Comparison of ENCODE assay signal across 19 cellular contexts in genomic region chr12:52152905-52153317, GRCh38. TPM values are rescaled to one million over a fixed set of nuclear protein-coding genes. Genes with fewer than 3 reads are reported as not detected.
DNase-seq lines count a peak whose midpoint lies in the region; ATAC-seq, FAIRE-seq and TF ChIP-seq lines count a peak whose summit lies in the region.
"Had no signal": no experiment of that assay in that cellular context is flagged by ENCODE, and none has a peak within 500 bp of the region (broad histone marks: within the 10 kb centered on the region; RNA-seq: fewer than 3 reads in every experiment).

No MANE protein-coding gene starts in this region.

- no peak overlapping the region for H3K14ac ChIP-seq in IMR-90 (replicated peaks; ENCODE audit: low read depth, low read length)

- no peaks in the 10 kb centered on the region for H3K36me3 ChIP-seq in CD4-positive, alpha-beta memory T cell (ENCODE audit: insufficient read depth, low read length)
- no peaks in the 10 kb centered on the region for H3K36me3 ChIP-seq in IMR-90 (ENCODE audit: control insufficient read depth, insufficient read depth, low read length)
- no peaks in the 10 kb centered on the region for H3K36me3 ChIP-seq in endothelial cell of umbilical vein (ENCODE audit: control insufficient read depth in 2 of 2, extremely low read depth in 1 of 2, insufficient read depth in 2 of 2, low read length in 2 of 2)
- H3K36me3 ChIP-seq in osteoblast (ENCODE audit: insufficient read depth, low read length) = no peaks in the 10 kb centered on the region
- H3K36me3 ChIP-seq in CD8-positive, alpha-beta T cell (ENCODE audit: insufficient read depth, low read length) = no peaks in the 10 kb centered on the region

- peak overlapping the region; percentile 76 for H4K91ac ChIP-seq in IMR-90 (ENCODE audit: insufficient read depth, low read depth, low read length)

- H3K79me1 ChIP-seq in IMR-90 (ENCODE audit: low read depth in 1 of 2, low read length in 2 of 2) = peaks cover 0 to 6% of the 10 kb centered on the region in 2 experiments; a peak in 1 of 4 replicates

- H3K9me3 Mint-ChIP-seq in CD4-positive, alpha-beta memory T cell = no peaks in the 10 kb centered on the region
- H3K9me3 Mint-ChIP-seq in CD8-positive, alpha-beta T cell = no peaks in the 10 kb centered on the region
- H3K9me3 Mint-ChIP-seq: activated T-helper 1 cell treated with anti-CD3 and anti-CD28 coated beads, Interleukin-12 subunit alpha, Interleukin-12 subunit beta, Interleukin-2, Interleukin-4 antibody, amounts not matched to agents 30 ng/mL and 10 ng/mL and 1 ng/mL, durations not matched to agents 14 hours and 24 hours and 36 hours; neural crest cell; type B pancreatic cell had no signal

- no peak overlapping the region for H3K23ac ChIP-seq in IMR-90 (ENCODE audit: low read depth, low read length)

- H4K8ac ChIP-seq in IMR-90 (ENCODE audit: low read depth in 2 of 2, low read length in 2 of 2) = peak overlapping the region; percentile 34 to 67; a peak in 3 of 4 replicates

- no peaks in the 10 kb centered on the region for H3K27me3 ChIP-seq in CD4-positive, alpha-beta memory T cell (ENCODE audit: insufficient read depth, low read length)
- H3K27me3 ChIP-seq in IMR-90 (ENCODE audit: control insufficient read depth, insufficient read depth, low read length) = no peaks in the 10 kb centered on the region
- H3K27me3 ChIP-seq in endothelial cell of umbilical vein (ENCODE audit: control insufficient read depth in 2 of 2, insufficient read depth in 2 of 2, low read length in 2 of 2) = no peaks in the 10 kb centered on the region
- H3K27me3 ChIP-seq in osteoblast (ENCODE audit: insufficient read depth, low read length) = no peaks in the 10 kb centered on the region
- H3K27me3 ChIP-seq in CD8-positive, alpha-beta T cell (ENCODE audit: insufficient read depth, low read length) = no peaks in the 10 kb centered on the region

- no peak for FAIRE-seq in endothelial cell of umbilical vein (lab: Jason Lieb, UNC)
- FAIRE-seq: H54, TTC549 had no signal

- H3K27ac ChIP-seq in CD4-positive, alpha-beta memory T cell (ENCODE audit: low read depth, low read length) = no peak overlapping the region
- no peak overlapping the region for H3K27ac ChIP-seq in IMR-90 (ENCODE audit: insufficient read depth, low read length)
- no peak overlapping the region for H3K27ac ChIP-seq in endothelial cell of umbilical vein (ENCODE audit: insufficient read depth, low read depth, low read length)
- no peak overlapping the region for H3K27ac ChIP-seq in osteoblast (ENCODE audit: low read depth, low read length)
- H3K27ac ChIP-seq in CD8-positive, alpha-beta T cell (ENCODE audit: low read depth, low read length) = no peak overlapping the region

- no peaks in the 10 kb centered on the region for H3K36me3 Mint-ChIP-seq in CD4-positive, alpha-beta memory T cell
- no peaks in the 10 kb centered on the region for H3K36me3 Mint-ChIP-seq in CD8-positive, alpha-beta T cell
- H3K36me3 Mint-ChIP-seq: type B pancreatic cell had no signal

- H3K4me2 ChIP-seq in IMR-90 (ENCODE audit: low read depth, low read length) = no peak overlapping the region
- H3K4me2 ChIP-seq in endothelial cell of umbilical vein (ENCODE audit: insufficient read depth, low read length) = peak overlapping the region; percentile 53
- no peak overlapping the region for H3K4me2 ChIP-seq in osteoblast (ENCODE audit: insufficient read depth, low read length)

- POLR2A ChIA-PET in CD4-positive, alpha-beta memory T cell (lab: Charles Lee; ENCODE audit: partially characterized antibody) = no interaction called here
- POLR2A ChIA-PET in IMR-90 (lab: Charles Lee; ENCODE audit: unreplicated experiment) (no interaction called here), endothelial cell of umbilical vein (lab: Charles Lee) (no interaction called here)
- POLR2A ChIA-PET in CD8-positive, alpha-beta T cell (lab: Charles Lee) = no interaction called here

- no peak overlapping the region for H4K5ac ChIP-seq in IMR-90 (ENCODE audit: low read depth, low read length)

- peak overlapping the region; percentile 39; the same call in 1 of the 2 replicates for H2BK20ac ChIP-seq in IMR-90 (ENCODE audit: low read depth, low read length)

- H2AK5ac ChIP-seq in IMR-90 (ENCODE audit: low read depth, low read length) = peak overlapping the region; percentile 20

- no peaks in the 10 kb centered on the region for H4K20me1 ChIP-seq in IMR-90 (ENCODE audit: insufficient read depth, low read length)
- H4K20me1 ChIP-seq in endothelial cell of umbilical vein (replicated peaks; ENCODE audit: control insufficient read depth, extremely low read depth, insufficient read depth, low read length) = no peaks in the 10 kb centered on the region
- H4K20me1 ChIP-seq in osteoblast (ENCODE audit: insufficient read depth, low read length) = no peaks in the 10 kb centered on the region

- peak overlapping the region; percentile 87 for H2AK9ac ChIP-seq in IMR-90 (replicated peaks; ENCODE audit: low read depth, low read length, poor library complexity)

- no peaks in the 10 kb centered on the region for H3K79me2 ChIP-seq in endothelial cell of umbilical vein (ENCODE audit: control insufficient read depth, insufficient read depth, low read length)
- no peaks in the 10 kb centered on the region for H3K79me2 ChIP-seq in osteoblast (ENCODE audit: insufficient read depth, low read length)

- peaks cover 51% of the 10 kb centered on the region for H3K4me1 ChIP-seq in CD4-positive, alpha-beta memory T cell (ENCODE audit: insufficient read depth, low read length)
- peaks cover 17% of the 10 kb centered on the region for H3K4me1 ChIP-seq in IMR-90 (ENCODE audit: control insufficient read depth, insufficient read depth, low read length)
- H3K4me1 ChIP-seq in endothelial cell of umbilical vein (ENCODE audit: control insufficient read depth, extremely low read depth, insufficient read depth, low read length) = peaks cover 10% of the 10 kb centered on the region
- H3K4me1 ChIP-seq in osteoblast (ENCODE audit: insufficient read depth, low read length) = peaks cover 14% of the 10 kb centered on the region
- peaks cover 25% of the 10 kb centered on the region for H3K4me1 ChIP-seq in CD8-positive, alpha-beta T cell (ENCODE audit: insufficient read depth, low read length)

- dilution Hi-C loops in IMR-90 (cut with HindIII; ENCODE audit: low sequenced_read_pairs, unreplicated experiment) (no loop called here), endothelial cell of umbilical vein (cut with MboI; ENCODE audit: extremely low pct_ligation_motif_present, low sequenced_read_pairs) (no loop called here)

- 81% methylated on average over 2 of the region's 5 CpGs; no CpG with 5 or more reads in 1 of the 2 experiments for WGBS in IMR-90 (ENCODE audit: extremely low coverage in 2 of 2, insufficient read length in 1 of 2), 2 experiments

- H2BK15ac ChIP-seq in IMR-90 (ENCODE audit: low read depth, low read length) = peak overlapping the region; percentile 70; the same call in 1 of the 3 replicates

- H3K4ac ChIP-seq in IMR-90 (ENCODE audit: low read depth, low read length) = peak overlapping the region; percentile 72

- no peaks in the 10 kb centered on the region for H3K27me3 Mint-ChIP-seq in CD4-positive, alpha-beta memory T cell
- H3K27me3 Mint-ChIP-seq in CD8-positive, alpha-beta T cell (ENCODE audit: low read depth) = peaks cover 12% of the 10 kb centered on the region

- no peak overlapping the region for H2BK5ac ChIP-seq in IMR-90 (ENCODE audit: low read depth, low read length, poor library complexity, severe bottlenecking)

- no peak overlapping the region for H3K56ac ChIP-seq in IMR-90 (ENCODE audit: extremely low read depth, insufficient read depth, low read length)

- H3K9me1 ChIP-seq in IMR-90 (ENCODE audit: insufficient read depth, low read length) (peaks cover 23% of the 10 kb centered on the region), endothelial cell of umbilical vein (replicated peaks; ENCODE audit: control insufficient read depth, extremely low read depth, insufficient read depth, low read length) (no peaks in the 10 kb centered on the region)

- no peak overlapping the region for H3K18ac ChIP-seq in IMR-90 (ENCODE audit: low read depth, low read length)

- TF ChIP-seq POLR2A in IMR-90 (IDR thresholded peaks at IDR 0.05; ENCODE audit: low read depth, low read length) = no peak
- no peak for TF ChIP-seq POLR2A in endothelial cell of umbilical vein (IDR thresholded peaks at IDR 0.05; ENCODE audit: low read depth, low read length)

- H3K4me1 Mint-ChIP-seq in CD4-positive, alpha-beta memory T cell = peaks cover 23 to 56% (median 39%) of the 10 kb centered on the region in 4 donors
- peaks cover 19% of the 10 kb centered on the region for H3K4me1 Mint-ChIP-seq in CD8-positive, alpha-beta T cell (ENCODE audit: low read depth)
- H3K4me1 Mint-ChIP-seq: neural crest cell had no signal

- H3K9ac ChIP-seq in IMR-90 (ENCODE audit: low read depth, low read length) (no peak overlapping the region), endothelial cell of umbilical vein (replicated peaks; ENCODE audit: extremely low read depth, insufficient read depth, low read length) (no peak overlapping the region)

- H2BK120ac ChIP-seq in IMR-90 (ENCODE audit: low read depth, low read length) = peak overlapping the region; percentile 52

- peak overlapping the region in 7 of 8 donors; percentile 25 to 65 (median 48) for H3K4me3 Mint-ChIP-seq in CD4-positive, alpha-beta memory T cell
- H3K4me3 Mint-ChIP-seq in CD8-positive, alpha-beta T cell = no peak overlapping the region
- H3K4me3 Mint-ChIP-seq: activated T-helper 1 cell treated with anti-CD3 and anti-CD28 coated beads, Interleukin-12 subunit alpha, Interleukin-12 subunit beta, Interleukin-2, Interleukin-4 antibody, amounts not matched to agents 30 ng/mL and 10 ng/mL and 1 ng/mL, durations not matched to agents 14 hours and 24 hours and 36 hours; neural crest cell; type B pancreatic cell had no signal

- peak overlapping the region; percentile 7 to 98 (median 84) for H3K27ac Mint-ChIP-seq in CD4-positive, alpha-beta memory T cell
- no peak overlapping the region for H3K27ac Mint-ChIP-seq in CD8-positive, alpha-beta T cell
- H3K27ac Mint-ChIP-seq: activated T-helper 1 cell treated with anti-CD3 and anti-CD28 coated beads, Interleukin-12 subunit alpha, Interleukin-12 subunit beta, Interleukin-2, Interleukin-4 antibody, amounts not matched to agents 30 ng/mL and 10 ng/mL and 1 ng/mL, durations not matched to agents 14 hours and 24 hours and 36 hours; type B pancreatic cell had no signal

- H3K9me3 ChIP-seq in CD4-positive, alpha-beta memory T cell (ENCODE audit: control insufficient read depth in 1 of 2, low read length in 2 of 2) = no peaks in the 10 kb centered on the region
- no peaks in the 10 kb centered on the region for H3K9me3 ChIP-seq in IMR-90 (ENCODE audit: control insufficient read depth, insufficient read depth, low read length)
- no peaks in the 10 kb centered on the region for H3K9me3 ChIP-seq in endothelial cell of umbilical vein (replicated peaks; ENCODE audit: control insufficient read depth, insufficient read depth, low read length)
- no peaks in the 10 kb centered on the region for H3K9me3 ChIP-seq in osteoblast (ENCODE audit: low read depth, low read length)
- H3K9me3 ChIP-seq in CD8-positive, alpha-beta T cell (ENCODE audit: low read length) = no peaks in the 10 kb centered on the region

- ATAC-seq in IMR-90 (ENCODE audit: low read depth) = no peak
- no peak for ATAC-seq in CD8-positive, alpha-beta T cell

- peak overlapping the region; percentile 94 for H2AFZ ChIP-seq in IMR-90 (replicated peaks; ENCODE audit: low read length, poor library complexity)
- H2AFZ ChIP-seq in endothelial cell of umbilical vein (ENCODE audit: low read depth, low read length) = no peak overlapping the region
- H2AFZ ChIP-seq in osteoblast (ENCODE audit: low read length) = no peak overlapping the region

- intact Hi-C loops in CD4-positive, alpha-beta memory T cell (cut with micrococcal nuclease) = loop anchor here (1.0 to 10.0 kb wide), 6 partner anchors 8 to 828 kb away; no protein-coding TSS in a partner anchor
- intact Hi-C loops in IMR-90 (cut with micrococcal nuclease) (no loop called here), endothelial cell of umbilical vein (cut with micrococcal nuclease) (loop anchor here (1.0 to 10.0 kb wide), 4 partner anchors 174 to 832 kb away; no protein-coding TSS in a partner anchor)
- intact Hi-C loops in CD8-positive, alpha-beta T cell (cut with DNase I, micrococcal nuclease) = loop anchor here (1.0 to 10.0 kb wide), 4 partner anchors 174 to 828 kb away; no protein-coding TSS in a partner anchor

- TF ChIP-seq CTCF in IMR-90 (conservative IDR thresholded peaks at IDR 0.05; ENCODE audit: low read depth, low read length) = no peak
- no peak for TF ChIP-seq CTCF in endothelial cell of umbilical vein (IDR thresholded peaks at IDR 0.05; ENCODE audit: extremely low read depth in 1 of 2, insufficient read depth in 1 of 2, low read depth in 1 of 2, low read length in 2 of 2)
- TF ChIP-seq CTCF in osteoblast (IDR thresholded peaks at IDR 0.05; ENCODE audit: extremely low read depth, low read depth, low read length) = no peak
- TF ChIP-seq CTCF in CD8-positive, alpha-beta T cell (IDR thresholded peaks at IDR 0.05) = no peak

- no peak for DNase-seq in CD4-positive, alpha-beta memory T cell
- DNase-seq in IMR-90 (no peak), endothelial cell of umbilical vein (ENCODE audit: low read depth, low spot score) (no peak), osteoblast (ENCODE audit: insufficient read length, low spot score, missing footprints) (peak; percentile 57), H4 (ENCODE audit: low spot score) (no peak)
- DNase-seq in stimulated activated naive CD4-positive, alpha-beta T cell treated with Interleukin-2 at 50 U/mL for 16 hours (lab: John Stamatoyannopoulos, UW) = no peak
- no peak for DNase-seq in CD8-positive, alpha-beta T cell
- DNase-seq: aorta; DND-41; left ventricle myocardium superior; NCI-H1092 treated with DMSO at 0.1 percent for 48 hours; NCI-H446 treated with DMSO at 0.1 percent for 48 hours; stimulated activated CD4-positive, alpha-beta T cell treated with anti-CD3 and anti-CD28 coated beads, Interleukin-2, amount 100 ng/mL, for 48 hours; stimulated activated CD8-positive, alpha-beta memory T cell treated with anti-CD3 and anti-CD28 coated beads, Interleukin-4, amount 100 ng/mL, for 48 hours had no signal

- in situ Hi-C loops in IMR-90 (cut with MboI; ENCODE audit: low sequenced_read_pairs) = loop anchor here (10.0 kb wide), 2 partner anchors 432 to 822 kb away; no protein-coding TSS in a partner anchor

- CTCF ChIA-PET in CD4-positive, alpha-beta memory T cell (lab: Charles Lee; ENCODE audit: partially characterized antibody) = interaction anchor here (0.9 to 6.7 kb wide), 2 partner anchors 174 to 727 kb away, joined by 3 to 76 read pairs; no protein-coding TSS in a partner anchor
- CTCF ChIA-PET in IMR-90 (lab: Yijun Ruan, JAX) = interaction anchor here (0.6 to 1.5 kb wide), 3 partner anchors 33 to 175 kb away, joined by 3 to 6 read pairs (median 4); no protein-coding TSS in a partner anchor
- CTCF ChIA-PET in endothelial cell of umbilical vein (lab: Charles Lee) = interaction anchor here (0.7 to 3.5 kb wide), 2 partner anchors 175 to 727 kb away, joined by 4 to 62 read pairs; no protein-coding TSS in a partner anchor
- CTCF ChIA-PET in CD8-positive, alpha-beta T cell (lab: Charles Lee) = interaction anchor here (0.8 kb wide), 1 partner anchor 10 kb away, joined by 3 read pairs; no protein-coding TSS in a partner anchor

- BruUV-seq in IMR-90 (replicated peaks; lab: Mats Ljungman, UMichigan) (no TSS peak), endothelial cell of umbilical vein (replicated peaks; lab: Mats Ljungman, UMichigan) (no TSS peak)

- H3K4me3 ChIP-seq in CD4-positive, alpha-beta memory T cell (ENCODE audit: low read length in 2 of 2) = no peak overlapping the region
- H3K4me3 ChIP-seq in IMR-90 (ENCODE audit: insufficient read depth, low read depth, low read length) = no peak overlapping the region
- H3K4me3 ChIP-seq in endothelial cell of umbilical vein (replicated peaks in 1 of 3; ENCODE audit: insufficient read depth in 1 of 3, low read depth in 1 of 3, low read length in 3 of 3) = no peak overlapping the region
- no peak overlapping the region for H3K4me3 ChIP-seq in osteoblast (ENCODE audit: insufficient read depth, low read length)
- no peak overlapping the region for H3K4me3 ChIP-seq in CD8-positive, alpha-beta T cell (ENCODE audit: low read depth, low read length)

- TF ChIP-seq RAD21 in IMR-90 (IDR thresholded peaks at IDR 0.05; ENCODE audit: low read length) = no peak

RNA-seq across cellular contexts. Expression of gene KRT80, which starts 38.9 kb away (rescaled TPM):
- total RNA-seq in CD4-positive, alpha-beta memory T cell = not detected
- polyA plus RNA-seq in CD4-positive, alpha-beta memory T cell = not detected
- total RNA-seq in IMR-90 (2012; rRNA removed) (0.54 and 0.56 TPM in 2 replicates), endothelial cell of umbilical vein (21.7 and 23.7 TPM in 2 replicates), osteoblast (0.59 and 0.72 TPM in 2 replicates)
- polyA plus RNA-seq in IMR-90 (2012; rRNA removed) (3.4 TPM in 2 replicates), endothelial cell of umbilical vein (12.3 and 13.6 TPM in 2 replicates)
- polyA plus RNA-seq in IMR-90 (2012; cell fraction: cytosol; rRNA removed) = 1.2 and 2.4 TPM in 2 replicates
- 14.7 and 18.0 TPM in 2 replicates for polyA plus RNA-seq in IMR-90 (2012; cell fraction: nucleus; rRNA removed; ENCODE audit: low replicate concordance)
- polyA plus RNA-seq in endothelial cell of umbilical vein (2011; cell fraction: cytosol; rRNA removed) = 14.2 and 14.7 TPM in 2 replicates
- polyA plus RNA-seq in endothelial cell of umbilical vein (2011; cell fraction: nucleus; rRNA removed) = 21.6 and 24.7 TPM in 2 replicates
- polyA plus RNA-seq in endothelial cell of umbilical vein (2012) = 6.5 and 10.4 TPM in 2 replicates
- polyA minus RNA-seq in endothelial cell of umbilical vein = 11.6 and 14.8 TPM in 2 replicates
- polyA minus RNA-seq in endothelial cell of umbilical vein (2011; cell fraction: cytosol; rRNA and poly(A)+ RNA removed) = 68.4 TPM
- 5.7 and 6.3 TPM in 2 replicates for polyA minus RNA-seq in endothelial cell of umbilical vein (2011; cell fraction: nucleus; rRNA and poly(A)+ RNA removed)
- total RNA-seq in H4 (2014; rRNA removed; shearing (Covaris generic)) = 4.7 and 6.9 TPM in 2 replicates
- total RNA-seq in CD8-positive, alpha-beta T cell = not detected
- total RNA-seq: activated T-helper 1 cell treated with anti-CD3 and anti-CD28 coated beads, Interleukin-12 subunit alpha, Interleukin-12 subunit beta, Interleukin-2, Interleukin-4 antibody, amounts not matched to agents 30 ng/mL and 10 ng/mL and 1 ng/mL, durations not matched to agents 14 hours and 24 hours and 36 hours; left ventricle myocardium superior; neural crest cell had no signal
